8 cellular contexts compared by ENCODE assay signal in genomic region chr10:103069453-103070331, GRCh38.
DNase-seq lines count a peak whose midpoint lies in the region; ATAC-seq and TF ChIP-seq lines count a peak whose summit lies in the region.

No MANE protein-coding gene starts in this region.

- H3K36me3 ChIP-seq in neural cell (ENCODE audit: insufficient read depth, low read length) = no peaks in the 10 kb centered on the region

- no peaks in the 10 kb centered on the region for H3K9me3 ChIP-seq in neural cell (ENCODE audit: low read length)

- H3K27ac ChIP-seq in neural cell (ENCODE audit: low read length) = peak overlapping the region; percentile 4

- peak; percentile 96 for TF ChIP-seq RAD21 in neural cell (conservative IDR thresholded peaks at IDR 0.05)

- no peaks in the 10 kb centered on the region for H3K79me2 ChIP-seq in neural cell (replicated peaks; ENCODE audit: insufficient read depth, low read length)

- peak; percentile 65 for DNase-seq in NCI-H1436 (lab: John Stamatoyannopoulos, UW)
- DNase-seq in NCI-H1436 treated with DMSO at 0.1 percent for 48 hours (lab: John Stamatoyannopoulos, UW) = no peak
- peak; percentile 53 for DNase-seq in NCI-H69 (lab: John Stamatoyannopoulos, UW)
- DNase-seq in activated CD8-positive, alpha-beta memory T cell treated with anti-CD3 and anti-CD28 coated beads, Interleukin-2, amount 50 U/mL, for 4 hours = peak; percentile 74
- DNase-seq in erythroblast (lab: John Stamatoyannopoulos, UW) = peak; percentile 71 to 85
- peak; percentile 75 for DNase-seq in superior temporal gyrus (ENCODE audit: extremely low spot score)

- TF ChIP-seq EP300 in neural cell (conservative IDR thresholded peaks at IDR 0.05; ENCODE audit: poor library complexity, severe bottlenecking) = peak; percentile 26

- no peaks in the 10 kb centered on the region for H3F3A ChIP-seq in neural cell (ENCODE audit: insufficient read depth, low read length, poor library complexity, severe bottlenecking)

- peak; percentile 95 for TF ChIP-seq CTCF in neural cell (IDR thresholded peaks at IDR 0.05; ENCODE audit: poor library complexity, severe bottlenecking)

- no peak overlapping the region for H2AFZ ChIP-seq in neural cell (ENCODE audit: low read depth, low read length)

- ATAC-seq in HG02852 (IDR thresholded peaks at IDR 0.05; ENCODE audit: unreplicated experiment) = peak; percentile 53

- no peaks in the 10 kb centered on the region for H3K9me2 ChIP-seq in neural cell (ENCODE audit: insufficient read depth, low read length)

- no peak for TF ChIP-seq POLR2A in erythroblast (IDR thresholded peaks at IDR 0.05; ENCODE audit: low read length)

- peak overlapping the region; percentile 31 for H3K4me3 ChIP-seq in neural cell (ENCODE audit: low read length)

- no peak overlapping the region for H3K4me2 ChIP-seq in neural cell (ENCODE audit: low read length)

- H3K27me3 ChIP-seq in neural cell (ENCODE audit: insufficient read depth, low read depth, low read length) = no peaks in the 10 kb centered on the region

- H3K9ac ChIP-seq in neural cell (ENCODE audit: low read length) = no peak overlapping the region

- no peaks in the 10 kb centered on the region for H4K20me1 ChIP-seq in neural cell (ENCODE audit: insufficient read depth)

TF ChIP-seq in neural cell, 6 proteins besides CTCF, POLR2A, EP300 and RAD21:
- TF ChIP-seq EZH2 (IDR thresholded peaks at IDR 0.05; ENCODE audit: borderline replicate concordance, insufficient read depth, low read length, poor library complexity, severe bottlenecking) (no peak), MXI1 (conservative IDR thresholded peaks at IDR 0.05; ENCODE audit: poor library complexity, severe bottlenecking) (peak; percentile 54), POLR2AphosphoS5 (IDR thresholded peaks at IDR 0.05) (peak; percentile 49), TAF1 (IDR thresholded peaks at IDR 0.05; ENCODE audit: low read depth) (no peak), SMC3 (conservative IDR thresholded peaks at IDR 0.05; ENCODE audit: poor library complexity) (peak; percentile 98), REST (IDR thresholded peaks at IDR 0.05; ENCODE audit: borderline replicate concordance) (no peak)
